7 cellular contexts compared by ENCODE assay signal in genomic region chr12:4562034-4562657, GRCh38. TPM values are rescaled to one million over a fixed set of nuclear protein-coding genes. Genes with fewer than 3 reads are reported as not detected.
DNase-seq lines count a peak whose midpoint lies in the region; ATAC-seq and TF ChIP-seq lines count a peak whose summit lies in the region.

Gene DYRK4, plus strand, starts transcription at chr12:4562208. Its CDS starts 38 bp downstream, at chr12:4562246.

- in situ Hi-C loops in GM13976 (cut with MboI; ENCODE audit: low sequenced_read_pairs, unreplicated experiment) (no loop called here), gastrocnemius medialis (cut with MboI; ENCODE audit: low sequenced_read_pairs in 4 of 4) (no loop called here)

- H3K4me3 ChIP-seq in gastrocnemius medialis: peak within 1 kb of the TSS; percentile 12 to 42 (median 32)

- intact Hi-C loops in gastrocnemius medialis (cut with DNase I; ENCODE audit: low total_unique reads): no loop called here

- H3K9me3 ChIP-seq in gastrocnemius medialis: no peaks in the 10 kb centered on the region

- H3K27ac ChIP-seq in gastrocnemius medialis: no peak within 1 kb of the TSS

- no peaks in the 10 kb centered on the region for H3K9me3 Mint-ChIP-seq in chondrocyte (ENCODE audit: low read depth)

- H3K4me1 Mint-ChIP-seq in chondrocyte (ENCODE audit: low read depth): peaks cover 10% of the 10 kb centered on the region

- H3K27ac Mint-ChIP-seq in chondrocyte (ENCODE audit: unreplicated experiment): peak within 1 kb of the TSS; percentile 73

- peak within 1 kb of the TSS; percentile 76 for H3K4me3 Mint-ChIP-seq in chondrocyte (ENCODE audit: unreplicated experiment)

- TF ChIP-seq CTCF in GM13976 (IDR thresholded peaks at IDR 0.05; ENCODE audit: borderline replicate concordance, control extremely low read depth, extremely low read depth, insufficient read depth, missing control alignments) (no peak), chondrocyte (IDR thresholded peaks at IDR 0.05) (no peak), gastrocnemius medialis (IDR thresholded peaks at IDR 0.05 in 4 of 5, conservative IDR thresholded peaks at IDR 0.05 in 1 of 5) (no peak)

- H3K4me1 ChIP-seq in gastrocnemius medialis: no peaks in the 10 kb centered on the region

- H3K27me3 Mint-ChIP-seq in chondrocyte (ENCODE audit: low read depth): no peaks in the 10 kb centered on the region

- peak; percentile 46 for DNase-seq in GM13976 (ENCODE audit: low spot score)
- peak; percentile 48 for DNase-seq in NCI-H526 treated with DMSO at 0.1 percent for 48 hours (lab: John Stamatoyannopoulos, UW)
- DNase-seq in chondrocyte (ENCODE audit: low spot score): no peak
- peak; percentile 79 for DNase-seq in iris pigment epithelial cell (ENCODE audit: low read depth)
- DNase-seq in gastrocnemius medialis: peak; percentile 18 to 47
- DNase-seq in germinal center (ENCODE audit: low spot score): no peak

- TF ChIP-seq POLR2A in gastrocnemius medialis (IDR thresholded peaks at IDR 0.05): no peak

- no peaks in the 10 kb centered on the region for H3K36me3 ChIP-seq in gastrocnemius medialis

- H3K36me3 Mint-ChIP-seq in chondrocyte (ENCODE audit: low read depth): no peaks in the 10 kb centered on the region

- ATAC-seq in gastrocnemius medialis (peak; percentile 39 to 42), GM18498 (IDR thresholded peaks at IDR 0.05; ENCODE audit: unreplicated experiment) (no peak)

- H3K27me3 ChIP-seq in gastrocnemius medialis: peaks cover 10 to 17% (median 16%) of the 10 kb centered on the region in 3 donors

RNA-seq across cellular contexts. Expression of gene DYRK4, which starts in this region (rescaled TPM):
- total RNA-seq in chondrocyte (37.9 to 48.6 TPM (median 38.7 TPM) in 3 replicates), gastrocnemius medialis (10 to 100 TPM; 20.1 to 28.9 (median 21.1) TPM)

Comparison
In these comparisons a context has a peak if more than half of its experiments do, and no peak if none do; other contexts are left out.
1. DNase-seq: peak in GM13976 (single experiment), NCI-H526 treated with DMSO at 0.1 percent for 48 hours (single experiment), iris pigment epithelial cell (single experiment) and gastrocnemius medialis (2 of 2); none in chondrocyte (single experiment) and germinal center (single experiment).